Comparison of ENCODE assay signal across 15 cellular contexts in genomic region chr12:46110220-46110700, GRCh38.
DNase-seq lines count a peak whose midpoint lies in the region; ATAC-seq, FAIRE-seq and TF ChIP-seq lines count a peak whose summit lies in the region.
"Had no signal": no experiment of that assay in that cellular context is flagged by ENCODE, and none has a peak within 500 bp of the region (broad histone marks: within the 10 kb centered on the region; RNA-seq: fewer than 3 reads in every experiment).

No MANE protein-coding gene starts in this region.

- H4K20me1 ChIP-seq in keratinocyte (ENCODE audit: control insufficient read depth, extremely low read depth, insufficient read depth, low read length) (no peaks in the 10 kb centered on the region), SK-N-SH (ENCODE audit: insufficient read depth) (no peaks in the 10 kb centered on the region)

- no peak for TF ChIP-seq CTCF in keratinocyte (optimal IDR thresholded peaks at IDR 0.05 in 1 of 3, IDR thresholded peaks at IDR 0.05 in 1 of 3, conservative IDR thresholded peaks at IDR 0.05 in 1 of 3; ENCODE audit: extremely low read depth in 1 of 3, insufficient read depth in 2 of 3, low read length in 3 of 3)
- TF ChIP-seq CTCF in SK-N-SH (IDR thresholded peaks at IDR 0.05), result no peak

- FAIRE-seq in keratinocyte (lab: Jason Lieb, UNC), result peak; percentile 20
- FAIRE-seq: astrocyte had no signal

- H3K36me3 ChIP-seq in keratinocyte (ENCODE audit: control insufficient read depth in 2 of 2, extremely low read depth in 1 of 2, insufficient read depth in 2 of 2, low read length in 2 of 2), result no peaks in the 10 kb centered on the region
- no peaks in the 10 kb centered on the region for H3K36me3 ChIP-seq in SK-N-SH (replicated peaks in 1 of 2; ENCODE audit: control insufficient read depth in 1 of 2, insufficient read depth in 2 of 2, low read length in 1 of 2)

- no peaks in the 10 kb centered on the region for H3K9me3 ChIP-seq in keratinocyte (ENCODE audit: control insufficient read depth, low read depth, low read length)
- peaks cover 10% of the 10 kb centered on the region for H3K9me3 ChIP-seq in SK-N-SH
- H3K9me3 ChIP-seq: testis had no signal

- CTCF ChIA-PET in SK-N-SH (lab: Yijun Ruan, JAX), result interaction anchor here (0.6 to 5.0 kb wide), 2 partner anchors 15 to 38 kb away, joined by 3 to 33 read pairs; no protein-coding TSS in a partner anchor

- H2AFZ ChIP-seq in keratinocyte (ENCODE audit: control insufficient read depth, low read length) (no peak overlapping the region), SK-N-SH (ENCODE audit: low read depth) (no peak overlapping the region)

- dilution Hi-C loops in keratinocyte (cut with MboI; ENCODE audit: extremely low pct_ligation_motif_present, low sequenced_read_pairs), result no loop called here

- peaks cover 25% of the 10 kb centered on the region for H3K4me1 ChIP-seq in keratinocyte (ENCODE audit: control insufficient read depth, extremely low read depth, insufficient read depth, low read length)
- H3K4me1 ChIP-seq in SK-N-SH (ENCODE audit: control insufficient read depth in 1 of 2, insufficient read depth in 2 of 2, low read depth in 1 of 2, low read length in 1 of 2), result peaks cover 0 to 6% of the 10 kb centered on the region in 2 experiments; a peak in 1 of 4 replicates
- H3K4me1 ChIP-seq: testis had no signal

- no peaks in the 10 kb centered on the region for H3K9me1 ChIP-seq in keratinocyte (ENCODE audit: control insufficient read depth, extremely low read depth, insufficient read depth, low read length)

- WGBS in SK-N-SH (ENCODE audit: low lambda C conversion rate), result 10% methylated on average over 1 of the region's 1 CpG

- H3K9ac ChIP-seq in keratinocyte (ENCODE audit: control insufficient read depth, extremely low read depth, insufficient read depth, low read length) (no peak overlapping the region), SK-N-SH (no peak overlapping the region)

- H3K27me3 ChIP-seq in keratinocyte (ENCODE audit: control insufficient read depth, extremely low read depth, insufficient read depth, low read length), result no peaks in the 10 kb centered on the region
- H3K27me3 ChIP-seq in SK-N-SH (ENCODE audit: insufficient read depth), result no peaks in the 10 kb centered on the region
- H3K27me3 ChIP-seq: testis had no signal

- ATAC-seq in Right ventricle myocardium inferior, result peak; percentile 54
- no peak for ATAC-seq in GM21786 (IDR thresholded peaks at IDR 0.05; ENCODE audit: unreplicated experiment)
- ATAC-seq: natural killer cell treated with Interleukin-12 subunit alpha and Interleukin-12 subunit beta and Interleukin-15 and Interleukin-18, amount 100 ng/mL, for 72 hours had no signal

- H3K79me2 ChIP-seq in keratinocyte (ENCODE audit: control insufficient read depth, insufficient read depth, low read length) (no peaks in the 10 kb centered on the region), SK-N-SH (ENCODE audit: insufficient read depth) (no peaks in the 10 kb centered on the region)

- H3K27ac ChIP-seq in keratinocyte (ENCODE audit: control insufficient read depth, insufficient read depth, low read length) (no peak overlapping the region), SK-N-SH (ENCODE audit: low read depth in 2 of 2, low read length in 1 of 2) (no peak overlapping the region)
- H3K27ac ChIP-seq: testis had no signal

- POLR2A ChIA-PET in SK-N-SH (lab: Yijun Ruan, JAX), result no interaction called here

- TF ChIP-seq RAD21 in SK-N-SH (IDR thresholded peaks at IDR 0.05; ENCODE audit: low read length), result no peak

- DNase-seq in Right ventricle myocardium inferior (ENCODE audit: missing footprints) (no peak), cardiac septum (ENCODE audit: low spot score) (no peak), RPMI8226 (peak; percentile 94), keratinocyte (ENCODE audit: low read depth, low spot score) (no peak), SK-N-SH (no peak), HPDE6-E6E7 (ENCODE audit: extremely low spot score) (no peak), 8988T (no peak)
- DNase-seq: activated CD8-positive, alpha-beta memory T cell treated with anti-CD3 and anti-CD28 coated beads for 24 hours; activated effector memory CD4-positive, alpha-beta T cell treated with anti-CD3 and anti-CD28 coated beads, Interleukin-2, amount 50 U/mL, for 16 hours; NCI-H2227 treated with DMSO at 0.1 percent for 48 hours; stimulated activated CD4-positive, alpha-beta T cell treated with anti-CD3 and anti-CD28 coated beads, Interleukin-1b, Interleukin-23, amount 100 ng/mL, for 48 hours; testis had no signal

- no peak for TF ChIP-seq EP300 in SK-N-SH (IDR thresholded peaks at IDR 0.05; ENCODE audit: borderline replicate concordance in 1 of 2, low read depth in 1 of 2, low read length in 1 of 2)

- H3F3A ChIP-seq in SK-N-SH (replicated peaks; ENCODE audit: insufficient read depth), result no peaks in the 10 kb centered on the region

- H3K4me3 ChIP-seq in keratinocyte (ENCODE audit: control insufficient read depth in 2 of 3, extremely low read depth in 1 of 3, insufficient read depth in 2 of 3, low read depth in 1 of 3, low read length in 3 of 3) (no peak overlapping the region), SK-N-SH (ENCODE audit: low read depth in 2 of 2, low read length in 1 of 2) (no peak overlapping the region)
- H3K4me3 ChIP-seq: testis had no signal

- no peaks in the 10 kb centered on the region for H3K9me2 ChIP-seq in SK-N-SH

- H3K4me2 ChIP-seq in keratinocyte (ENCODE audit: control insufficient read depth, extremely low read depth, insufficient read depth, low read depth, low read length), result no peak overlapping the region
- no peak overlapping the region for H3K4me2 ChIP-seq in SK-N-SH

- intact Hi-C loops in Right ventricle myocardium inferior (cut with DNase I) (no loop called here), cardiac septum (cut with DNase I) (no loop called here)

TF ChIP-seq in SK-N-SH, 30 proteins besides CTCF, POLR2A, EP300 and RAD21 (continues in another document):
- TF ChIP-seq PBX3 (IDR thresholded peaks at IDR 0.05), result no peak
- no peak for TF ChIP-seq IRF3 (IDR thresholded peaks at IDR 0.05; ENCODE audit: low read depth, low read length)
- TF ChIP-seq RFX5 (IDR thresholded peaks at IDR 0.05; ENCODE audit: low read length), result no peak
- no peak for TF ChIP-seq EZH2phosphoT487 (IDR thresholded peaks at IDR 0.05; ENCODE audit: borderline replicate concordance, low read depth)
- TF ChIP-seq ZBTB33 (IDR thresholded peaks at IDR 0.05; ENCODE audit: borderline replicate concordance, low read depth), result no peak
- TF ChIP-seq NFIC (IDR thresholded peaks at IDR 0.05; ENCODE audit: borderline replicate concordance), result no peak; the same call in 1 of the 2 replicates
- no peak for TF ChIP-seq JUND (IDR thresholded peaks at IDR 0.05)
